ENCODE assay signal across 1 cellular context in genomic region chr13:27820524-27821482, GRCh38.
TF ChIP-seq lines count a peak whose summit lies in the region.

No MANE protein-coding gene starts in this region.

TF ChIP-seq in GM23338, 12 proteins besides CTCF, POLR2A, EP300 and RAD21:
- TF ChIP-seq ZNF462 (CRISPR knock-in tag; IDR thresholded peaks at IDR 0.05) (no peak), REST (IDR thresholded peaks at IDR 0.05; ENCODE audit: unreplicated experiment) (no peak), STAT1 (IDR thresholded peaks at IDR 0.05; ENCODE audit: unreplicated experiment) (no peak), EZH2 (IDR thresholded peaks at IDR 0.05; ENCODE audit: low read depth, unreplicated experiment) (no peak), EZH2phosphoT487 (IDR thresholded peaks at IDR 0.05; ENCODE audit: unreplicated experiment) (no peak), CREB1 (CRISPR knock-in tag; IDR thresholded peaks at IDR 0.05; ENCODE audit: low read depth) (no peak), POLR2AphosphoS5 (IDR thresholded peaks at IDR 0.05; ENCODE audit: low read depth) (no peak), ZNF114 (CRISPR knock-in tag; IDR thresholded peaks at IDR 0.05) (no peak), NANOG (IDR thresholded peaks at IDR 0.05; ENCODE audit: borderline replicate concordance) (no peak), JUNB (IDR thresholded peaks at IDR 0.05; ENCODE audit: unreplicated experiment) (no peak), ZNF331 (CRISPR knock-in tag; IDR thresholded peaks at IDR 0.05; ENCODE audit: low read depth) (no peak), ETS1 (IDR thresholded peaks at IDR 0.05) (no peak)
